Comparison of ENCODE assay signal across 8 cellular contexts in the genomic region with DNA sequence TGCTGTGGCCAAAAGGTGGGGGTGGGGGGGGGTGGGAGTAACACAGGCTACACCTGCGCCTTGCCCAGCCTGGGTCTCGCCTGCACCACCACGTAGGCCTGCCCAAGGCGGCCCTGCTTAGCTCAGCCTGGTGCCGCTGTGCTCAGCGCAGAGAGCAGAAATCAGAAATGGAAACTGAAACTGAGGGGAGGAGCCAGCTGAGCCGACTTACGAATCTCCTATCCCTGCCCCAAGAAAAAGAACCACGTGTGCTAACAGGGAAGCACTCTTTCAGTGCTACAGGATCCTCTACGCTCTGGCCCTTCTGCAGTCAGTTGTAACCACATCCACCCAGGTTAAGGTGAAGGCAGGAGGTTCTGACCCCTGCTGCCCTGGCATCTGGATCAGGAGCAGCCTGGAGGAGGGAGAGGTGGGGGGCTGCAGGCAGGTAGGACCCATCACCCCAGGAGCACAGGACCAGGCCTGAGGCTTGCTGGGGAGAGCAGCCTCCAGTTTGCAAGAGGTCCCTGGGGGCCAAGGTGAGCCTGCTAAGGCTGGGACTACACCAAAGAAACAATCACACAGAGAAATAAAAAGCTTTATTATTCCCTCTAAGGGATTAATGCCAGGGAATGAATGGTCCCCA. TPM values are rescaled to one million over a fixed set of nuclear protein-coding genes. Genes with fewer than 3 reads are reported as not detected.
DNase-seq lines count a peak whose midpoint lies in the region; ATAC-seq and TF ChIP-seq lines count a peak whose summit lies in the region.

A gene (minus strand): TSS at position 163 of the 625 bp plus-strand sequence. CDS start 822 bp downstream, outside the sequence.

- no peak for TF ChIP-seq CTCF in DOHH2 (IDR thresholded peaks at IDR 0.05; ENCODE audit: low read depth, low read length, poor library complexity, severe bottlenecking)
- no peak for TF ChIP-seq CTCF in MM.1S (IDR thresholded peaks at IDR 0.05; ENCODE audit: low read length)
- TF ChIP-seq CTCF in VCaP (conservative IDR thresholded peaks at IDR 0.05) = no peak
- no peak for TF ChIP-seq CTCF in mammary epithelial cell (conservative IDR thresholded peaks at IDR 0.05 in 1 of 2, IDR thresholded peaks at IDR 0.05 in 1 of 2; ENCODE audit: extremely low read depth in 1 of 2, insufficient read depth in 1 of 2, low read depth in 1 of 2, low read length in 2 of 2)
- TF ChIP-seq CTCF in Caco-2 (IDR thresholded peaks at IDR 0.05; ENCODE audit: insufficient read depth in 1 of 2, low read depth in 1 of 2, low read length in 1 of 2, severe bottlenecking in 1 of 2, unreplicated experiment in 1 of 2) = no peak

- dilution Hi-C loops in mammary epithelial cell (cut with HindIII; ENCODE audit: low sequenced_read_pairs) = loop anchor here (10.0 kb wide), 3 partner anchors 62 to 148 kb away; a partner anchor contains a TSS

- H3K4me3 ChIP-seq in DOHH2 (ENCODE audit: low read length) (peak within 1 kb of the TSS; percentile 69), MM.1S (ENCODE audit: low read length) (peak within 1 kb of the TSS; percentile 13; the same call in 1 of the 2 replicates), mammary epithelial cell (replicated peaks in 1 of 3; ENCODE audit: insufficient read depth in 1 of 3, low read depth in 2 of 3, low read length in 3 of 3) (peak within 1 kb of the TSS; percentile 43 to 62 (median 49)), Caco-2 (ENCODE audit: low read depth, low read length) (no peak within 1 kb of the TSS)

- H3K9me2 ChIP-seq in DOHH2 (replicated peaks; ENCODE audit: control insufficient read depth, low read length) = no peaks in the 10 kb centered on the region
- no peaks in the 10 kb centered on the region for H3K9me2 ChIP-seq in MM.1S (replicated peaks; ENCODE audit: insufficient read depth, low read length)

- H3F3A ChIP-seq in DOHH2 (ENCODE audit: control insufficient read depth, insufficient read depth) (peaks cover 5% of the 10 kb centered on the region; the same call in 1 of the 2 replicates), MM.1S (ENCODE audit: insufficient read depth, low read length) (peaks cover 38% of the 10 kb centered on the region)

- H4K20me1 ChIP-seq in DOHH2 (ENCODE audit: control insufficient read depth, insufficient read depth, low read depth, low read length) (no peaks in the 10 kb centered on the region), MM.1S (ENCODE audit: insufficient read depth, low read length) (no peaks in the 10 kb centered on the region), mammary epithelial cell (ENCODE audit: insufficient read depth, low read length) (no peaks in the 10 kb centered on the region)

- BruUV-seq in mammary epithelial cell (replicated peaks; lab: Mats Ljungman, UMichigan) (no TSS peak), Caco-2 (replicated peaks; lab: Mats Ljungman, UMichigan) (no TSS peak)

- ATAC-seq in GM21786 (IDR thresholded peaks at IDR 0.05; ENCODE audit: unreplicated experiment) (peak; percentile 56), left lobe of liver (peak; percentile 74)

- no peaks in the 10 kb centered on the region for H3K79me2 ChIP-seq in DOHH2 (ENCODE audit: control insufficient read depth, low read length)
- H3K79me2 ChIP-seq in MM.1S (ENCODE audit: low read length) = peaks cover 6% of the 10 kb centered on the region; the same call in 1 of the 2 replicates
- H3K79me2 ChIP-seq in mammary epithelial cell (ENCODE audit: insufficient read depth, low read length) = no peaks in the 10 kb centered on the region

- CTCF ChIA-PET in mammary epithelial cell (lab: Charles Lee; ENCODE audit: low non-redundant PET) = interaction anchor here (1.4 kb wide), 1 partner anchor 93 kb away, joined by 3 read pairs; a partner anchor contains a TSS
- CTCF ChIA-PET in Caco-2 (lab: Charles Lee) = interaction anchor here (1.1 kb wide), 1 partner anchor 85 kb away, joined by 3 read pairs; no protein-coding TSS in a partner anchor

- H3K9ac ChIP-seq in MM.1S (ENCODE audit: low read length) = peak within 1 kb of the TSS; percentile 48; the same call in 1 of the 2 replicates
- peak within 1 kb of the TSS; percentile 50 for H3K9ac ChIP-seq in mammary epithelial cell (ENCODE audit: insufficient read depth, low read length)

- H3K4me3 Mint-ChIP-seq in Caco-2 (ENCODE audit: unreplicated experiment) = no peak within 1 kb of the TSS

- peaks cover 26% of the 10 kb centered on the region for H3K36me3 Mint-ChIP-seq in Caco-2 (ENCODE audit: insufficient read depth, unreplicated experiment)

- no peak within 1 kb of the TSS for H3K27ac Mint-ChIP-seq in Caco-2 (ENCODE audit: unreplicated experiment)

- H2AFZ ChIP-seq in MM.1S (ENCODE audit: low read length) = peak within 1 kb of the TSS; percentile 6; the same call in 1 of the 2 replicates
- H2AFZ ChIP-seq in mammary epithelial cell (ENCODE audit: low read depth, low read length) = peak within 1 kb of the TSS; percentile 70

- intact Hi-C loops in mammary epithelial cell (cut with micrococcal nuclease) = loop anchor here (5.0 to 10.0 kb wide), 3 partner anchors 62 to 375 kb away; no protein-coding TSS in a partner anchor
- intact Hi-C loops in Caco-2 (cut with micrococcal nuclease; ENCODE audit: unreplicated experiment) = no loop called here

- in situ Hi-C loops in mammary epithelial cell (cut with MboI; ENCODE audit: low sequenced_read_pairs in 2 of 2) = loop anchor here (5.0 to 25.0 kb wide), 5 partner anchors 85 to 412 kb away; a partner anchor contains a TSS

- H3K27me3 ChIP-seq in DOHH2 (ENCODE audit: control insufficient read depth, low read length) (no peaks in the 10 kb centered on the region), MM.1S (replicated peaks; ENCODE audit: insufficient read depth, low read length) (no peaks in the 10 kb centered on the region), mammary epithelial cell (ENCODE audit: insufficient read depth, low read length) (no peaks in the 10 kb centered on the region), Caco-2 (replicated peaks; ENCODE audit: control insufficient read depth, insufficient read depth, low read length) (no peaks in the 10 kb centered on the region)

- H3K4me1 Mint-ChIP-seq in Caco-2 (ENCODE audit: low read depth, unreplicated experiment) = no peaks in the 10 kb centered on the region

- H3K4me2 ChIP-seq in DOHH2 (ENCODE audit: low read length) (peak within 1 kb of the TSS; percentile 93), MM.1S (ENCODE audit: low read depth, low read length) (peak within 1 kb of the TSS; percentile 77), mammary epithelial cell (ENCODE audit: insufficient read depth, low read depth, low read length) (peak within 1 kb of the TSS; percentile 88)

- DNase-seq in MM.1S (peak; percentile 98), mammary epithelial cell (peak; percentile 80), left lobe of liver (ENCODE audit: low spot score) (peak; percentile 77), Caco-2 (no peak)
- peak; percentile 62 to 72 (median 62) for DNase-seq in stimulated activated CD4-positive, alpha-beta T cell treated with anti-CD3 and anti-CD28 coated beads, TNF-alpha, amount 100 ng/mL, for 24 hours (ENCODE audit: low read depth in 3 of 3)

- H3K27me3 Mint-ChIP-seq in Caco-2 (ENCODE audit: insufficient read depth, unreplicated experiment) = no peaks in the 10 kb centered on the region

- H3K4me1 ChIP-seq in DOHH2 (ENCODE audit: control insufficient read depth, low read length) (peaks cover 44% of the 10 kb centered on the region), MM.1S (ENCODE audit: low read length) (peaks cover 44% of the 10 kb centered on the region), mammary epithelial cell (ENCODE audit: insufficient read depth, low read length) (peaks cover 16% of the 10 kb centered on the region), Caco-2 (no peaks in the 10 kb centered on the region)

- H3K36me3 ChIP-seq in DOHH2 (ENCODE audit: control insufficient read depth, low read length) (peaks cover 41% of the 10 kb centered on the region), MM.1S (replicated peaks; ENCODE audit: insufficient read depth, low read length) (no peaks in the 10 kb centered on the region), mammary epithelial cell (ENCODE audit: insufficient read depth, low read length) (peaks cover 4% of the 10 kb centered on the region), Caco-2 (ENCODE audit: control insufficient read depth, insufficient read depth, low read length) (no peaks in the 10 kb centered on the region; the same call in none of the 2 replicates)

- WGBS in mammary epithelial cell (ENCODE audit: low coverage, missing lambda C conversion rate) = 2% methylated on average over 6 of the region's 10 CpGs

- no peaks in the 10 kb centered on the region for H3K9me3 Mint-ChIP-seq in Caco-2 (ENCODE audit: unreplicated experiment)

- H3K27ac ChIP-seq in DOHH2 (ENCODE audit: low read depth, low read length) = peak within 1 kb of the TSS; percentile 68
- peak within 1 kb of the TSS; percentile 85 for H3K27ac ChIP-seq in MM.1S (ENCODE audit: low read length)
- H3K27ac ChIP-seq in VCaP = peak within 1 kb of the TSS; percentile 56
- H3K27ac ChIP-seq in mammary epithelial cell (ENCODE audit: insufficient read depth, low read depth, low read length) = peak within 1 kb of the TSS; percentile 41

- H3K9me3 ChIP-seq in DOHH2 (ENCODE audit: control insufficient read depth, insufficient read depth, low read length) = no peaks in the 10 kb centered on the region
- H3K9me3 ChIP-seq in MM.1S (replicated peaks; ENCODE audit: insufficient read depth, low read length) = no peaks in the 10 kb centered on the region
- H3K9me3 ChIP-seq in mammary epithelial cell (replicated peaks; ENCODE audit: insufficient read depth, low read length) = no peaks in the 10 kb centered on the region
- H3K9me3 ChIP-seq in Caco-2 = no peaks in the 10 kb centered on the region

- POLR2A ChIA-PET in Caco-2 (lab: Charles Lee) = no interaction called here

RNA-seq across cellular contexts. Expression of the gene that starts here (rescaled TPM):
- total RNA-seq in mammary epithelial cell (10 to 100 TPM; 11.7 to 12.2 TPM), left lobe of liver (30.3 TPM), Caco-2 (2022) (0.79 TPM in 2 replicates)
- 4.8 TPM for polyA plus RNA-seq in mammary epithelial cell
- 11.0 TPM for polyA minus RNA-seq in mammary epithelial cell

Comparison
In these comparisons a context has a peak if more than half of its experiments do, and no peak if none do; other contexts are left out.
1. DNase-seq: peak in MM.1S (single experiment), mammary epithelial cell (single experiment), left lobe of liver (single experiment) and stimulated activated CD4-positive, alpha-beta T cell treated with anti-CD3 and anti-CD28 coated beads, TNF-alpha, amount 100 ng/mL, for 24 hours (3 of 3); none in Caco-2 (0 of 2).
2. Peak in every context shown above with its lines, with median percentiles within 50 percentile points of each other: H3K27ac ChIP-seq and H3K4me2 ChIP-seq.